9 cellular contexts compared by ENCODE assay signal in genomic region chr16:24748242-24748641, GRCh38.
A peak's percentile ranks its signal among the peaks of the same experiment; 100 is the strongest.
DNase-seq lines count a peak whose midpoint lies in the region; TF ChIP-seq lines count a peak whose summit lies in the region.
"Had no signal": no experiment of that assay in that cellular context is flagged by ENCODE, and none has a peak within 500 bp of the region (broad histone marks: within the 10 kb centered on the region; RNA-seq: fewer than 3 reads in every experiment).

No MANE protein-coding gene starts in this region.

- peaks cover 20% of the 10 kb centered on the region for H3K36me3 Mint-ChIP-seq in activated naive CD4-positive, alpha-beta T cell treated with anti-CD3 and anti-CD28 coated beads, Interleukin-2, amount 50 U/mL, for 24 hours
- peaks cover 23% of the 10 kb centered on the region for H3K36me3 Mint-ChIP-seq in activated naive CD4-positive, alpha-beta T cell treated with anti-CD3 and anti-CD28 coated beads, Interleukin-2, amount 10 ng/mL, durations not matched to agents 7 days and 5 days

- no peak for DNase-seq in activated naive CD4-positive, alpha-beta T cell treated with anti-CD3 and anti-CD28 coated beads, Interleukin-2, amount 10 ng/mL, durations not matched to agents 7 days and 5 days
- DNase-seq in adipocyte (ENCODE audit: low read depth), result peak; percentile 85
- peak; percentile 82 for DNase-seq in inferior parietal cortex (ENCODE audit: extremely low spot score)
- peak; percentile 73 to 80 for DNase-seq in tibial artery
- no peak for DNase-seq in HEK293T (ENCODE audit: extremely low spot score)
- no peak for DNase-seq in activated CD4-positive, alpha-beta T cell treated with anti-CD3 and anti-CD28 coated beads for 1 hour
- DNase-seq in HuH-7 (ENCODE audit: low spot score), result no peak

- no peaks in the 10 kb centered on the region for H3K27me3 ChIP-seq in adipocyte (replicated peaks; ENCODE audit: control insufficient read depth, insufficient read depth, low read length)
- no peaks in the 10 kb centered on the region for H3K27me3 ChIP-seq in tibial artery
- H3K27me3 ChIP-seq: neutrophil had no signal

- H3K4me3 Mint-ChIP-seq in activated naive CD4-positive, alpha-beta T cell treated with anti-CD3 and anti-CD28 coated beads, Interleukin-2, amount 50 U/mL, for 24 hours, result no peak overlapping the region
- no peak overlapping the region for H3K4me3 Mint-ChIP-seq in activated naive CD4-positive, alpha-beta T cell treated with anti-CD3 and anti-CD28 coated beads, Interleukin-2, amount 10 ng/mL, durations not matched to agents 7 days and 5 days

- peak overlapping the region; percentile 27 for H3K4me3 ChIP-seq in adipocyte (ENCODE audit: low read length)
- no peak overlapping the region for H3K4me3 ChIP-seq in tibial artery

- POLR2A ChIA-PET in HEK293T (lab: Yijun Ruan, JAX), result no interaction called here

- H3K4me1 Mint-ChIP-seq in activated naive CD4-positive, alpha-beta T cell treated with anti-CD3 and anti-CD28 coated beads, Interleukin-2, amount 50 U/mL, for 24 hours, result peaks cover 95% of the 10 kb centered on the region
- H3K4me1 Mint-ChIP-seq in activated naive CD4-positive, alpha-beta T cell treated with anti-CD3 and anti-CD28 coated beads, Interleukin-2, amount 10 ng/mL, durations not matched to agents 7 days and 5 days, result peaks cover 35% of the 10 kb centered on the region

- peak overlapping the region; percentile 42 to 54 for H3K27ac ChIP-seq in tibial artery
- H3K27ac ChIP-seq: neutrophil had no signal

- CTCF ChIA-PET in activated naive CD4-positive, alpha-beta T cell treated with anti-CD3 and anti-CD28 coated beads, Interleukin-2, amount 10 ng/mL, durations not matched to agents 7 days and 5 days (lab: Charles Lee), result no interaction called here
- CTCF ChIA-PET in HEK293T (lab: Yijun Ruan, JAX), result no interaction called here

- H3K9me3 ChIP-seq in adipocyte (ENCODE audit: control insufficient read depth, low read length) (no peaks in the 10 kb centered on the region), tibial artery (no peaks in the 10 kb centered on the region)
- H3K9me3 ChIP-seq: neutrophil had no signal

- H3K4me1 ChIP-seq in adipocyte (ENCODE audit: control insufficient read depth, insufficient read depth, low read length) (peaks cover 66% of the 10 kb centered on the region), tibial artery (peaks cover 0 to 100% (median 58%) of the 10 kb centered on the region in 4 donors)

- intact Hi-C loops in tibial artery (cut with DNase I; ENCODE audit: low total_unique reads), result no loop called here

- peaks cover 33% of the 10 kb centered on the region for H3K36me3 ChIP-seq in adipocyte (ENCODE audit: control insufficient read depth, insufficient read depth, low read length, severe bottlenecking)
- H3K36me3 ChIP-seq in tibial artery, result no peaks in the 10 kb centered on the region
- H3K36me3 ChIP-seq: neutrophil had no signal

- H3K9me3 Mint-ChIP-seq in activated naive CD4-positive, alpha-beta T cell treated with anti-CD3 and anti-CD28 coated beads, Interleukin-2, amount 50 U/mL, for 24 hours, result no peaks in the 10 kb centered on the region
- no peaks in the 10 kb centered on the region for H3K9me3 Mint-ChIP-seq in activated naive CD4-positive, alpha-beta T cell treated with anti-CD3 and anti-CD28 coated beads, Interleukin-2, amount 10 ng/mL, durations not matched to agents 7 days and 5 days

- TF ChIP-seq CTCF in tibial artery (IDR thresholded peaks at IDR 0.05), result no peak

- peak overlapping the region; percentile 48 for H3K27ac Mint-ChIP-seq in activated naive CD4-positive, alpha-beta T cell treated with anti-CD3 and anti-CD28 coated beads, Interleukin-2, amount 50 U/mL, for 24 hours
- H3K27ac Mint-ChIP-seq in activated naive CD4-positive, alpha-beta T cell treated with anti-CD3 and anti-CD28 coated beads, Interleukin-2, amount 10 ng/mL, durations not matched to agents 7 days and 5 days, result no peak overlapping the region

- peak overlapping the region; percentile 35 for H3K9ac ChIP-seq in adipocyte (ENCODE audit: low read length)

- no peaks in the 10 kb centered on the region for H3K27me3 Mint-ChIP-seq in activated naive CD4-positive, alpha-beta T cell treated with anti-CD3 and anti-CD28 coated beads, Interleukin-2, amount 50 U/mL, for 24 hours
- H3K27me3 Mint-ChIP-seq in activated naive CD4-positive, alpha-beta T cell treated with anti-CD3 and anti-CD28 coated beads, Interleukin-2, amount 10 ng/mL, durations not matched to agents 7 days and 5 days, result no peaks in the 10 kb centered on the region

TF ChIP-seq in HEK293T, 16 proteins besides CTCF, POLR2A, EP300 and RAD21:
- no peak for TF ChIP-seq SUZ12 (IDR thresholded peaks at IDR 0.05)
- TF ChIP-seq ELF4 (IDR thresholded peaks at IDR 0.05), result no peak
- no peak for TF ChIP-seq ZNF384 (IDR thresholded peaks at IDR 0.05)

Comparison
In these comparisons a context has a peak if more than half of its experiments do, and no peak if none do; other contexts are left out.
1. DNase-seq: peak in adipocyte (single experiment), inferior parietal cortex (single experiment) and tibial artery (2 of 2); none in activated naive CD4-positive, alpha-beta T cell treated with anti-CD3 and anti-CD28 coated beads, Interleukin-2, amount 10 ng/mL, durations not matched to agents 7 days and 5 days (single experiment), HEK293T (single experiment), activated CD4-positive, alpha-beta T cell treated with anti-CD3 and anti-CD28 coated beads for 1 hour (single experiment) and HuH-7 (single experiment).